ENCODE assay signal across 9 cellular contexts in genomic region chr12:68538722-68539614, GRCh38.
DNase-seq lines count a peak whose midpoint lies in the region; ATAC-seq lines count a peak whose summit lies in the region.
"Had no signal": no experiment of that assay in that cellular context is flagged by ENCODE, and none has a peak within 500 bp of the region (broad histone marks: within the 10 kb centered on the region; RNA-seq: fewer than 3 reads in every experiment).

No MANE protein-coding gene starts in this region.

- peak overlapping the region; percentile 86 for H3K27ac Mint-ChIP-seq in activated naive CD4-positive, alpha-beta T cell treated with anti-CD3 and anti-CD28 coated beads, Interleukin-2, amount 50 U/mL, for 24 hours

- no peaks in the 10 kb centered on the region for H3K36me3 Mint-ChIP-seq in activated naive CD4-positive, alpha-beta T cell treated with anti-CD3 and anti-CD28 coated beads, Interleukin-2, amount 50 U/mL, for 24 hours

- DNase-seq in DMS53 (lab: John Stamatoyannopoulos, UW) (peak; percentile 24), DMS53 treated with DMSO at 0.1 percent for 48 hours (lab: John Stamatoyannopoulos, UW; ENCODE audit: unreplicated experiment) (no peak), OCI-M1 (lab: John Stamatoyannopoulos, UW) (peak; percentile 95), NCI-H1694 (lab: John Stamatoyannopoulos, UW) (no peak)
- peak; percentile 59 for DNase-seq in stimulated activated CD4-positive, alpha-beta T cell treated with anti-CD3 and anti-CD28 coated beads, Interleukin-4, amount 100 ng/mL, for 24 hours

- ATAC-seq in GM19023 (IDR thresholded peaks at IDR 0.05; ENCODE audit: unreplicated experiment), result no peak
- ATAC-seq: A549 had no signal

- no peaks in the 10 kb centered on the region for H3K27me3 Mint-ChIP-seq in activated naive CD4-positive, alpha-beta T cell treated with anti-CD3 and anti-CD28 coated beads, Interleukin-2, amount 50 U/mL, for 24 hours

- H3K9ac ChIP-seq in iPS-18a (ENCODE audit: low read length), result peak overlapping the region; percentile 51

- H3K4me3 Mint-ChIP-seq in activated naive CD4-positive, alpha-beta T cell treated with anti-CD3 and anti-CD28 coated beads, Interleukin-2, amount 50 U/mL, for 24 hours, result peak overlapping the region; percentile 63

- H3K4me3 ChIP-seq in iPS-18a (ENCODE audit: low read length), result peak overlapping the region; percentile 44
- H3K4me3 ChIP-seq: A549 had no signal

- no peaks in the 10 kb centered on the region for H3K36me3 ChIP-seq in iPS-18a (ENCODE audit: control insufficient read depth, low read depth, low read length)

- peak overlapping the region; percentile 81 for H3K27ac ChIP-seq in iPS-18a (ENCODE audit: low read length)
- H3K27ac ChIP-seq: A549 had no signal

- H3K9me3 ChIP-seq in iPS-18a (ENCODE audit: control insufficient read depth, low read depth, low read length), result peaks cover 5% of the 10 kb centered on the region
- H3K9me3 ChIP-seq: A549 had no signal

- peaks cover 5% of the 10 kb centered on the region for H3K9me3 Mint-ChIP-seq in activated naive CD4-positive, alpha-beta T cell treated with anti-CD3 and anti-CD28 coated beads, Interleukin-2, amount 50 U/mL, for 24 hours

- H3K4me1 ChIP-seq in iPS-18a (ENCODE audit: control insufficient read depth, low read depth, low read length), result peaks cover 18% of the 10 kb centered on the region
- H3K4me1 ChIP-seq: A549 had no signal

- no peaks in the 10 kb centered on the region for H3K27me3 ChIP-seq in iPS-18a (ENCODE audit: control insufficient read depth, insufficient read depth, low read length)

- H3K4me1 Mint-ChIP-seq in activated naive CD4-positive, alpha-beta T cell treated with anti-CD3 and anti-CD28 coated beads, Interleukin-2, amount 50 U/mL, for 24 hours, result peaks cover 54% of the 10 kb centered on the region

Comparison
In these comparisons a context has a peak if more than half of its experiments do, and no peak if none do; other contexts are left out.
1. DNase-seq: peak in DMS53 (single experiment), OCI-M1 (single experiment) and stimulated activated CD4-positive, alpha-beta T cell treated with anti-CD3 and anti-CD28 coated beads, Interleukin-4, amount 100 ng/mL, for 24 hours (single experiment); none in DMS53 treated with DMSO at 0.1 percent for 48 hours (single experiment) and NCI-H1694 (single experiment).